In genomic region chr20:35146922-35147574, GRCh38 we compare ENCODE assay signal across 1 cellular context.
TF ChIP-seq lines count a peak whose summit lies in the region.

Gene EDEM2 (minus strand): TSS chr20:35147336. CDS start chr20:35147258, 78 bp downstream.

TF ChIP-seq in HepG2, 621 proteins besides CTCF, POLR2A, EP300 and RAD21 (continued from another document and continues in another):
- TF ChIP-seq ZNF646 (CRISPR knock-in tag; IDR thresholded peaks at IDR 0.05), result no peak
- no peak; the same call in 1 of the 2 replicates for TF ChIP-seq HOXA5 (CRISPR knock-in tag; IDR thresholded peaks at IDR 0.05)
- no peak for TF ChIP-seq ZNF3 (CRISPR knock-in tag; IDR thresholded peaks at IDR 0.05)
- TF ChIP-seq FOSL2 (CRISPR knock-in tag; IDR thresholded peaks at IDR 0.05), result peak; percentile 70
- no peak; the same call in 1 of the 2 replicates for TF ChIP-seq ZNF713 (CRISPR knock-in tag; IDR thresholded peaks at IDR 0.05)
- no peak; the same call in 1 of the 2 replicates for TF ChIP-seq MTERF4 (CRISPR knock-in tag; IDR thresholded peaks at IDR 0.05)
- TF ChIP-seq ZNF333 (CRISPR knock-in tag; IDR thresholded peaks at IDR 0.05; ENCODE audit: borderline replicate concordance), result no peak; the same call in 1 of the 2 replicates
- TF ChIP-seq ZMYM4 (CRISPR knock-in tag; IDR thresholded peaks at IDR 0.05), result peak; percentile 82
- no peak for TF ChIP-seq GATAD2A (CRISPR knock-in tag; IDR thresholded peaks at IDR 0.05)
- TF ChIP-seq NFKBIZ (CRISPR knock-in tag; IDR thresholded peaks at IDR 0.05), result peak; percentile 75; the same call in 1 of the 2 replicates
- TF ChIP-seq ZSCAN29 (CRISPR knock-in tag; conservative IDR thresholded peaks at IDR 0.05), result peak; percentile 93
- TF ChIP-seq ZNF292 (CRISPR knock-in tag; IDR thresholded peaks at IDR 0.05; ENCODE audit: borderline replicate concordance, low read depth), result peak; percentile 100
- peak; percentile 96 for TF ChIP-seq POGK (CRISPR knock-in tag; conservative IDR thresholded peaks at IDR 0.05)
- TF ChIP-seq RBAK (CRISPR knock-in tag; IDR thresholded peaks at IDR 0.05), result no peak
- TF ChIP-seq PAWR (CRISPR knock-in tag; IDR thresholded peaks at IDR 0.05; ENCODE audit: borderline replicate concordance), result peak; percentile 45; the same call in 1 of the 2 replicates
- peak; percentile 89 for TF ChIP-seq RBFOX2 (IDR thresholded peaks at IDR 0.05; ENCODE audit: low read depth, low read length)
- TF ChIP-seq ZFP36L1 (CRISPR knock-in tag; IDR thresholded peaks at IDR 0.05), result peak; percentile 79; the same call in 1 of the 2 replicates
- TF ChIP-seq ARNTL (CRISPR knock-in tag; IDR thresholded peaks at IDR 0.05), result peak; percentile 71
- TF ChIP-seq MEIS2 (CRISPR knock-in tag; IDR thresholded peaks at IDR 0.05), result peak; percentile 75; the same call in 1 of the 2 replicates
- TF ChIP-seq IRF9 (CRISPR knock-in tag; IDR thresholded peaks at IDR 0.05; ENCODE audit: borderline replicate concordance), result peak; percentile 97; the same call in 1 of the 2 replicates
- peak; percentile 71 for TF ChIP-seq FOXP4 (CRISPR knock-in tag; IDR thresholded peaks at IDR 0.05)
- no peak for TF ChIP-seq SMAD9 (CRISPR knock-in tag; IDR thresholded peaks at IDR 0.05)
- TF ChIP-seq ZNF562 (CRISPR knock-in tag; IDR thresholded peaks at IDR 0.05; ENCODE audit: borderline replicate concordance), result no peak
- TF ChIP-seq ZMAT5 (CRISPR knock-in tag; IDR thresholded peaks at IDR 0.05; ENCODE audit: borderline replicate concordance, low read depth), result no peak
- TF ChIP-seq NCOA5 (CRISPR knock-in tag; IDR thresholded peaks at IDR 0.05), result no peak
- no peak; the same call in 1 of the 2 replicates for TF ChIP-seq ZNF773 (CRISPR knock-in tag; IDR thresholded peaks at IDR 0.05; ENCODE audit: borderline replicate concordance)
- TF ChIP-seq ZNF710 (CRISPR knock-in tag; IDR thresholded peaks at IDR 0.05; ENCODE audit: borderline replicate concordance), result no peak
- no peak for TF ChIP-seq RELA (CRISPR knock-in tag; IDR thresholded peaks at IDR 0.05)
- TF ChIP-seq RFX1 (IDR thresholded peaks at IDR 0.05), result no peak
- no peak for TF ChIP-seq ZNF260 (CRISPR knock-in tag; IDR thresholded peaks at IDR 0.05; ENCODE audit: borderline replicate concordance, low read depth)
- peak; percentile 75; the same call in 1 of the 2 replicates for TF ChIP-seq HIC2 (CRISPR knock-in tag; IDR thresholded peaks at IDR 0.05; ENCODE audit: low read depth)
- peak in 1 of 2 experiments; percentile 72; a peak in 2 of 4 replicates for TF ChIP-seq ATF4 (CRISPR knock-in tag; IDR thresholded peaks at IDR 0.05)
- no peak; the same call in 1 of the 2 replicates for TF ChIP-seq ELK4 (CRISPR knock-in tag; IDR thresholded peaks at IDR 0.05; ENCODE audit: borderline replicate concordance)
- TF ChIP-seq TEAD3 (CRISPR knock-in tag; optimal IDR thresholded peaks at IDR 0.05; ENCODE audit: borderline replicate concordance), result peak; percentile 57
- TF ChIP-seq SP1 (IDR thresholded peaks at IDR 0.05), result no peak
- TF ChIP-seq SP1 (CRISPR knock-in tag; IDR thresholded peaks at IDR 0.05), result peak; percentile 60; the same call in 1 of the 2 replicates
